1 cellular context compared by ENCODE assay signal in genomic region chr9:128339761-128340690, GRCh38.
TF ChIP-seq lines count a peak whose summit lies in the region.

SLC27A4 (plus strand) TSS chr9:128340527; CDS start chr9:128343133, 2,606 bp downstream.

TF ChIP-seq in HepG2, 621 proteins besides CTCF, POLR2A, EP300 and RAD21 (continued from another document and continues in another):
- TF ChIP-seq ZNF574 (CRISPR knock-in tag; IDR thresholded peaks at IDR 0.05) (peak; percentile 41; the same call in 1 of the 2 replicates), ZBTB37 (CRISPR knock-in tag; IDR thresholded peaks at IDR 0.05) (peak; percentile 45; the same call in 1 of the 2 replicates), DZIP1 (CRISPR knock-in tag; IDR thresholded peaks at IDR 0.05) (no peak), RORA (CRISPR knock-in tag; IDR thresholded peaks at IDR 0.05) (no peak), ZNF546 (CRISPR knock-in tag; conservative IDR thresholded peaks at IDR 0.05) (no peak), HDAC6 (IDR thresholded peaks at IDR 0.05; ENCODE audit: low read depth, low read length) (no peak), SMARCE1 (IDR thresholded peaks at IDR 0.05; ENCODE audit: borderline replicate concordance) (no peak), ZNF296 (CRISPR knock-in tag; conservative IDR thresholded peaks at IDR 0.05) (no peak), ZNF577 (CRISPR knock-in tag; IDR thresholded peaks at IDR 0.05; ENCODE audit: borderline replicate concordance, low read depth) (no peak), TP53 (CRISPR knock-in tag; conservative IDR thresholded peaks at IDR 0.05) (0 out of 2 replicates have a peak, but pooled peaks have one; percentile 27), ZNF563 (CRISPR knock-in tag; IDR thresholded peaks at IDR 0.05) (no peak), ZSCAN25 (CRISPR knock-in tag; IDR thresholded peaks at IDR 0.05) (no peak), HNRNPL (IDR thresholded peaks at IDR 0.05; ENCODE audit: low read depth, low read length) (no peak), CENPBD1 (CRISPR knock-in tag; IDR thresholded peaks at IDR 0.05; ENCODE audit: borderline replicate concordance, low read depth) (no peak; the same call in 1 of the 2 replicates), ZBTB7B (CRISPR knock-in tag; IDR thresholded peaks at IDR 0.05) (peak; percentile 88), MIXL1 (CRISPR knock-in tag; IDR thresholded peaks at IDR 0.05) (no peak), ZNF317 (CRISPR knock-in tag; IDR thresholded peaks at IDR 0.05) (peak; percentile 93), CERS6 (CRISPR knock-in tag; IDR thresholded peaks at IDR 0.05) (no peak), ZNF564 (CRISPR knock-in tag; IDR thresholded peaks at IDR 0.05) (peak; percentile 86; the same call in 1 of the 2 replicates), ATF5 (CRISPR knock-in tag; IDR thresholded peaks at IDR 0.05; ENCODE audit: low read depth) (no peak), CBX1 (IDR thresholded peaks at IDR 0.05; ENCODE audit: low read depth) (peak; percentile 21), AGO2 (optimal IDR thresholded peaks at IDR 0.05; ENCODE audit: low read depth, low read length) (no peak), MIER3 (CRISPR knock-in tag; IDR thresholded peaks at IDR 0.05; ENCODE audit: borderline replicate concordance) (peak; percentile 48; the same call in 1 of the 2 replicates), HNRNPLL (IDR thresholded peaks at IDR 0.05; ENCODE audit: low read depth, low read length, poor library complexity, severe bottlenecking) (peak; percentile 88), RFXAP (CRISPR knock-in tag; IDR thresholded peaks at IDR 0.05; ENCODE audit: borderline replicate concordance) (no peak), PAX8 (CRISPR knock-in tag; IDR thresholded peaks at IDR 0.05; ENCODE audit: borderline replicate concordance) (no peak), SYNCRIP (IDR thresholded peaks at IDR 0.05; ENCODE audit: insufficient read depth, low read depth, low read length) (no peak), ZBTB3 (CRISPR knock-in tag; IDR thresholded peaks at IDR 0.05; ENCODE audit: borderline replicate concordance, low read depth) (no peak), ZFP1 (CRISPR knock-in tag; IDR thresholded peaks at IDR 0.05) (0 out of 2 replicates have a peak, but pooled peaks have one; percentile 27), ZNF737 (CRISPR knock-in tag; IDR thresholded peaks at IDR 0.05; ENCODE audit: borderline replicate concordance) (no peak), GATAD2A (CRISPR knock-in tag; IDR thresholded peaks at IDR 0.05) (no peak), NFIC (IDR thresholded peaks at IDR 0.05; ENCODE audit: low read length) (no peak), ZNF264 (CRISPR knock-in tag; IDR thresholded peaks at IDR 0.05) (peak; percentile 42; the same call in 1 of the 2 replicates), IRF9 (CRISPR knock-in tag; IDR thresholded peaks at IDR 0.05; ENCODE audit: borderline replicate concordance) (no peak; the same call in 1 of the 2 replicates), FOXM1 (CRISPR knock-in tag; IDR thresholded peaks at IDR 0.05) (no peak), EED (CRISPR knock-in tag; IDR thresholded peaks at IDR 0.05) (no peak), ZKSCAN1 (IDR thresholded peaks at IDR 0.05; ENCODE audit: low read length) (0 out of 2 replicates have a peak, but pooled peaks have one; percentile 23), U2AF2 (IDR thresholded peaks at IDR 0.05; ENCODE audit: low read depth, low read length) (no peak), KLF15 (CRISPR knock-in tag; IDR thresholded peaks at IDR 0.05; ENCODE audit: borderline replicate concordance) (no peak), TEF (CRISPR knock-in tag; IDR thresholded peaks at IDR 0.05) (peak; percentile 43; the same call in 1 of the 2 replicates), AKNA (CRISPR knock-in tag; IDR thresholded peaks at IDR 0.05; ENCODE audit: borderline replicate concordance) (no peak), MED13 (CRISPR knock-in tag; IDR thresholded peaks at IDR 0.05) (0 out of 2 replicates have a peak, but pooled peaks have one; percentile 20), ZNF101 (CRISPR knock-in tag; IDR thresholded peaks at IDR 0.05; ENCODE audit: borderline replicate concordance, low read depth) (no peak), HOMEZ (CRISPR knock-in tag; IDR thresholded peaks at IDR 0.05; ENCODE audit: low read depth) (peak; percentile 18; the same call in 1 of the 2 replicates), BHLHE40 (IDR thresholded peaks at IDR 0.05; ENCODE audit: low read length) (no peak; the same call in 1 of the 2 replicates), CAMTA2 (CRISPR knock-in tag; IDR thresholded peaks at IDR 0.05; ENCODE audit: borderline replicate concordance) (no peak), THYN1 (CRISPR knock-in tag; IDR thresholded peaks at IDR 0.05; ENCODE audit: borderline replicate concordance, low read depth) (no peak), NR3C1 (CRISPR knock-in tag; IDR thresholded peaks at IDR 0.05) (no peak), ZNF598 (CRISPR knock-in tag; IDR thresholded peaks at IDR 0.05; ENCODE audit: borderline replicate concordance) (no peak)
